In genomic region chr9:77793909-77794308, GRCh38 we compare ENCODE assay signal across 10 cellular contexts.
A peak's percentile ranks its signal among the peaks of the same experiment; 100 is the strongest.
DNase-seq lines count a peak whose midpoint lies in the region; ATAC-seq, FAIRE-seq and TF ChIP-seq lines count a peak whose summit lies in the region.
"Had no signal": no experiment of that assay in that cellular context is flagged by ENCODE, and none has a peak within 500 bp of the region (broad histone marks: within the 10 kb centered on the region; RNA-seq: fewer than 3 reads in every experiment).

No MANE protein-coding gene starts in this region.

- CTCF ChIA-PET in HepG2 (lab: Yijun Ruan, JAX; ENCODE audit: low intra/inter-chr PET ratio, low total read pairs): no interaction called here
- CTCF ChIA-PET in OCI-LY7 (lab: Charles Lee; ENCODE audit: unreplicated experiment): no interaction called here

- 100% methylated on average over 2 of the region's 2 CpGs for WGBS in HepG2 (ENCODE audit: low lambda C conversion rate)

- TF ChIP-seq EP300 in HepG2 (IDR thresholded peaks at IDR 0.05; ENCODE audit: low read depth in 2 of 2, low read length in 2 of 2) (no peak), HepG2 (CRISPR knock-in tag; IDR thresholded peaks at IDR 0.05; ENCODE audit: borderline replicate concordance) (no peak)

- H3K9me3 ChIP-seq in HepG2 (ENCODE audit: low read length) (no peaks in the 10 kb centered on the region), OCI-LY7 (ENCODE audit: low read length) (no peaks in the 10 kb centered on the region)

- H3K4me1 ChIP-seq in HepG2 (ENCODE audit: insufficient read depth, low read length) (no peaks in the 10 kb centered on the region), OCI-LY7 (ENCODE audit: insufficient read depth, low read length, poor library complexity, severe bottlenecking) (no peaks in the 10 kb centered on the region)

- no peaks in the 10 kb centered on the region for H3K27me3 ChIP-seq in HepG2 (ENCODE audit: control insufficient read depth in 1 of 2, insufficient read depth in 2 of 2, low read length in 2 of 2)

- FAIRE-seq in HepG2 (lab: Jason Lieb, UNC): no peak

- no peaks in the 10 kb centered on the region for H3K9me2 ChIP-seq in OCI-LY7 (ENCODE audit: insufficient read depth, low read length)

- no peak for ATAC-seq in HepG2
- ATAC-seq: naive thymus-derived CD8-positive, alpha-beta T cell had no signal

- POLR2A ChIA-PET in HepG2 (lab: Yijun Ruan, JAX): no interaction called here
- POLR2A ChIA-PET in OCI-LY7 (lab: Charles Lee): interaction anchor here (0.8 kb wide), 1 partner anchor 220 kb away, joined by 3 read pairs; no protein-coding TSS in a partner anchor

- peak; percentile 44 for TF ChIP-seq CTCF in AG10803 (conservative IDR thresholded peaks at IDR 0.05; ENCODE audit: low read length)
- TF ChIP-seq CTCF in HepG2 (CRISPR knock-in tag; IDR thresholded peaks at IDR 0.05): no peak
- TF ChIP-seq CTCF in OCI-LY7 (conservative IDR thresholded peaks at IDR 0.05; ENCODE audit: low read length): no peak

- no peak overlapping the region for H3K9ac ChIP-seq in HepG2 (ENCODE audit: insufficient read depth, low read depth, low read length)

- no peak overlapping the region for H3K4me2 ChIP-seq in HepG2 (ENCODE audit: low read depth, low read length)
- no peak overlapping the region for H3K4me2 ChIP-seq in OCI-LY7 (ENCODE audit: low read length)

- no peak for TF ChIP-seq RAD21 in HepG2 (CRISPR knock-in tag; IDR thresholded peaks at IDR 0.05)

- H2AFZ ChIP-seq in HepG2 (ENCODE audit: low read length) (no peak overlapping the region), OCI-LY7 (ENCODE audit: low read length) (no peak overlapping the region)

- H3K4me3 ChIP-seq in AG10803 (ENCODE audit: low read length): no peak overlapping the region
- H3K4me3 ChIP-seq in HepG2 (replicated peaks in 1 of 3; ENCODE audit: insufficient read depth in 1 of 3, low read depth in 2 of 3, low read length in 3 of 3): no peak overlapping the region
- H3K4me3 ChIP-seq in OCI-LY7 (ENCODE audit: low read depth, low read length, poor library complexity, severe bottlenecking): no peak overlapping the region

- in situ Hi-C loops in HepG2 (cut with HindIII; ENCODE audit: extremely low pct_ligation_motif_present, low pct_unique_long_range_greater_than_20kb): no loop called here

- no peaks in the 10 kb centered on the region for H4K20me1 ChIP-seq in HepG2 (ENCODE audit: insufficient read depth, low read length)
- no peaks in the 10 kb centered on the region for H4K20me1 ChIP-seq in OCI-LY7 (ENCODE audit: insufficient read depth, low read length)

- H3K79me2 ChIP-seq in HepG2 (ENCODE audit: insufficient read depth, low read length): no peaks in the 10 kb centered on the region
- H3K79me2 ChIP-seq in OCI-LY7 (ENCODE audit: insufficient read depth, low read depth, low read length): no peaks in the 10 kb centered on the region

- TF ChIP-seq POLR2A in HepG2 (IDR thresholded peaks at IDR 0.05; ENCODE audit: insufficient read depth in 1 of 2, low read depth in 2 of 2, low read length in 2 of 2): no peak

- intact Hi-C loops in HepG2 (cut with micrococcal nuclease; ENCODE audit: unreplicated experiment): no loop called here
- intact Hi-C loops in OCI-LY7 (cut with micrococcal nuclease; ENCODE audit: unreplicated experiment): no loop called here

- BruUV-seq in HepG2 (replicated peaks; lab: Mats Ljungman, UMichigan): no TSS peak
- no TSS peak for BruUV-seq in OCI-LY7 (replicated peaks; lab: Mats Ljungman, UMichigan)

- peaks cover 0 to 10% of the 10 kb centered on the region in 2 experiments; a peak in 1 of 5 replicates for H3K36me3 ChIP-seq in HepG2 (replicated peaks in 1 of 2; ENCODE audit: control insufficient read depth in 1 of 2, insufficient read depth in 2 of 2, low read length in 2 of 2)
- H3K36me3 ChIP-seq in OCI-LY7 (ENCODE audit: insufficient read depth, low read length): no peaks in the 10 kb centered on the region

- H3K27ac ChIP-seq in HepG2 (ENCODE audit: extremely low read length, insufficient read depth, low read length): no peak overlapping the region
- H3K27ac ChIP-seq in OCI-LY7 (ENCODE audit: low read depth, low read length, poor library complexity, severe bottlenecking): no peak overlapping the region

- DNase-seq in AG10803 (ENCODE audit: low read depth) (peak; percentile 82), NCI-H2029 treated with DMSO at 0.1 percent for 48 hours (lab: John Stamatoyannopoulos, UW) (peak; percentile 44), dermis blood vessel endothelial cell (peak; percentile 75), middle frontal gyrus (ENCODE audit: extremely low spot score, low spot score) (peak; percentile 58), HepG2 (ENCODE audit: low spot score) (no peak), GF-D8 (lab: John Stamatoyannopoulos, UW) (no peak), OCI-LY7 (ENCODE audit: low spot score) (no peak), SHP77 (lab: John Stamatoyannopoulos, UW) (no peak)
- DNase-seq: activated T-cell treated with anti-CD3 and anti-CD28 coated beads, Interleukin-2, amount 50 U/mL, for 1 hour; naive thymus-derived CD8-positive, alpha-beta T cell had no signal

TF ChIP-seq in HepG2, 621 proteins besides CTCF, POLR2A, EP300 and RAD21 (continues in another document):
- TF ChIP-seq ZNF646 (CRISPR knock-in tag; IDR thresholded peaks at IDR 0.05) (no peak), ZNF460 (CRISPR knock-in tag; IDR thresholded peaks at IDR 0.05; ENCODE audit: borderline replicate concordance) (no peak), ZNF609 (CRISPR knock-in tag; IDR thresholded peaks at IDR 0.05; ENCODE audit: borderline replicate concordance) (no peak)

Comparison
In these comparisons a context has a peak if more than half of its experiments do, and no peak if none do; other contexts are left out.
1. DNase-seq: peak in AG10803 (single experiment), NCI-H2029 treated with DMSO at 0.1 percent for 48 hours (single experiment), dermis blood vessel endothelial cell (single experiment) and middle frontal gyrus (single experiment); none in HepG2 (single experiment), GF-D8 (single experiment), OCI-LY7 (single experiment) and SHP77 (0 of 2).